ENCODE assay signal across 12 cellular contexts in genomic region chr12:52049688-52050087, GRCh38. TPM values are rescaled to one million over a fixed set of nuclear protein-coding genes. Genes with fewer than 3 reads are reported as not detected.
A peak's percentile ranks its signal among the peaks of the same experiment; 100 is the strongest.
DNase-seq lines count a peak whose midpoint lies in the region; ATAC-seq and TF ChIP-seq lines count a peak whose summit lies in the region.
"Had no signal": no experiment of that assay in that cellular context is flagged by ENCODE, and none has a peak within 500 bp of the region (broad histone marks: within the 10 kb centered on the region; RNA-seq: fewer than 3 reads in every experiment).

No MANE protein-coding gene starts in this region.

- no peak overlapping the region for H3K27ac ChIP-seq in PC-9
- peak overlapping the region in 3 of 4 donors; percentile 88 to 98 (median 95) for H3K27ac ChIP-seq in esophagus squamous epithelium
- H3K27ac ChIP-seq in sigmoid colon: peak overlapping the region; percentile 94 to 100 (median 96)
- H3K27ac ChIP-seq in dorsolateral prefrontal cortex: peak overlapping the region in 21 of 59 donors; percentile 90 to 99 (median 98)

- H3F3A ChIP-seq in PC-9 (ENCODE audit: insufficient read depth, low read depth): peaks cover 27% of the 10 kb centered on the region

- BruUV-seq in Calu3 (replicated peaks; lab: Mats Ljungman, UMichigan) (no TSS peak), PC-9 (replicated peaks; lab: Mats Ljungman, UMichigan) (no TSS peak)

- H3K4me3 ChIP-seq in PC-9 (no peak overlapping the region), esophagus squamous epithelium (no peak overlapping the region), sigmoid colon (no peak overlapping the region), dorsolateral prefrontal cortex (peak overlapping the region in 2 of 59 donors; percentile 67 to 70)

- H3K36me3 Mint-ChIP-seq in Calu3 (ENCODE audit: insufficient read depth, unreplicated experiment): peaks cover 61% of the 10 kb centered on the region

- no peak for TF ChIP-seq CTCF in Calu3 (IDR thresholded peaks at IDR 0.05; ENCODE audit: unreplicated experiment)
- no peak for TF ChIP-seq CTCF in PC-9 (conservative IDR thresholded peaks at IDR 0.05)
- TF ChIP-seq CTCF in esophagus squamous epithelium (IDR thresholded peaks at IDR 0.05): no peak
- TF ChIP-seq CTCF in sigmoid colon (IDR thresholded peaks at IDR 0.05): no peak
- no peak for TF ChIP-seq CTCF in dorsolateral prefrontal cortex (IDR thresholded peaks at IDR 0.05 in 54 of 56, conservative IDR thresholded peaks at IDR 0.05 in 2 of 56; ENCODE audit: low read depth in 1 of 56, partially characterized antibody in 56 of 56)

- CTCF ChIA-PET in Calu3 (lab: Charles Lee): no interaction called here
- CTCF ChIA-PET in PC-9 (lab: Charles Lee): no interaction called here

- H3K4me1 Mint-ChIP-seq in Calu3 (ENCODE audit: low read depth, unreplicated experiment): peaks cover 21% of the 10 kb centered on the region

- DNase-seq in Calu3 (no peak), PC-9 (peak in 1 of 2 experiments; percentile 20), esophagus squamous epithelium (lab: John Stamatoyannopoulos, UW) (no peak), sigmoid colon (no peak), dorsolateral prefrontal cortex (no peak), NCI-H524 (lab: John Stamatoyannopoulos, UW) (no peak)
- DNase-seq: cerebellar nuclear complex, KG1, NCI-H82 had no signal

- H3K27me3 ChIP-seq in PC-9 (ENCODE audit: insufficient read depth, low read depth) (no peaks in the 10 kb centered on the region), esophagus squamous epithelium (peaks cover 0 to 9% (median 0%) of the 10 kb centered on the region in 4 donors), sigmoid colon (no peaks in the 10 kb centered on the region), dorsolateral prefrontal cortex (no peaks in the 10 kb centered on the region)
- H3K27me3 ChIP-seq: ovary had no signal

- POLR2A ChIA-PET in PC-9 (lab: Charles Lee; ENCODE audit: unreplicated experiment): no interaction called here

- TF ChIP-seq POLR2A in esophagus squamous epithelium (IDR thresholded peaks at IDR 0.05) (no peak), sigmoid colon (IDR thresholded peaks at IDR 0.05) (no peak)

- WGBS in esophagus squamous epithelium, 2 donors: 82 to 91% methylated on average over 5 of the region's 5 CpGs
- 89% methylated on average over 5 of the region's 5 CpGs for WGBS in sigmoid colon, 2 donors

- H3K9me2 ChIP-seq in PC-9 (ENCODE audit: insufficient read depth): no peaks in the 10 kb centered on the region

- ATAC-seq in GM18517 (IDR thresholded peaks at IDR 0.05; ENCODE audit: unreplicated experiment) (no peak), HG02610 (IDR thresholded peaks at IDR 0.05; ENCODE audit: unreplicated experiment) (no peak)

- intact Hi-C loops in Calu3 (cut with micrococcal nuclease; ENCODE audit: unreplicated experiment) (no loop called here), PC-9 (cut with micrococcal nuclease; ENCODE audit: unreplicated experiment) (loop anchor here (2.0 kb wide), 1 partner anchor 13 kb away; no protein-coding TSS in a partner anchor), esophagus squamous epithelium (cut with DNase I) (no loop called here), sigmoid colon (cut with DNase I) (loop anchor here (2.0 kb wide), 1 partner anchor 17 kb away; no protein-coding TSS in a partner anchor), dorsolateral prefrontal cortex (cut with DNase I) (loop anchor here in 1 of 2 donors (10.0 kb wide), 1 partner anchor 955 kb away; the partner anchor contains the start of gene EIF4B)

- H3K79me2 ChIP-seq in PC-9 (ENCODE audit: low read depth): no peaks in the 10 kb centered on the region

- peak overlapping the region; percentile 99 for H3K4me2 ChIP-seq in PC-9

- no peaks in the 10 kb centered on the region for H3K9me3 Mint-ChIP-seq in Calu3 (ENCODE audit: low read depth, unreplicated experiment)

- H3K4me3 Mint-ChIP-seq in Calu3 (ENCODE audit: low read depth, unreplicated experiment): peak overlapping the region; percentile 97

- H3K4me1 ChIP-seq in PC-9 (replicated peaks; ENCODE audit: insufficient read depth) (peaks cover 26% of the 10 kb centered on the region), esophagus squamous epithelium (peaks cover 26 to 79% (median 48%) of the 10 kb centered on the region in 3 donors), sigmoid colon (peaks cover 0 to 66% (median 61%) of the 10 kb centered on the region in 4 donors)

- H3K9me3 ChIP-seq in PC-9 (ENCODE audit: insufficient read depth, low read depth): no peaks in the 10 kb centered on the region
- no peaks in the 10 kb centered on the region for H3K9me3 ChIP-seq in esophagus squamous epithelium
- H3K9me3 ChIP-seq in sigmoid colon: no peaks in the 10 kb centered on the region
- H3K9me3 ChIP-seq: ovary had no signal

- no peak for TF ChIP-seq EP300 in sigmoid colon (IDR thresholded peaks at IDR 0.05)

- H2AFZ ChIP-seq in PC-9: no peak overlapping the region

- peak overlapping the region; percentile 80 for H3K27ac Mint-ChIP-seq in Calu3 (ENCODE audit: unreplicated experiment)

- H3K36me3 ChIP-seq in PC-9 (ENCODE audit: low read depth) (no peaks in the 10 kb centered on the region), esophagus squamous epithelium (peaks cover 0 to 4% (median 3%) of the 10 kb centered on the region in 3 donors), sigmoid colon (peaks cover 0 to 5% (median 4%) of the 10 kb centered on the region in 4 donors)
- H3K36me3 ChIP-seq: ovary had no signal

- H3K27me3 Mint-ChIP-seq in Calu3 (ENCODE audit: unreplicated experiment): no peaks in the 10 kb centered on the region

- H4K20me1 ChIP-seq in PC-9 (ENCODE audit: insufficient read depth): no peaks in the 10 kb centered on the region

RNA-seq across cellular contexts. Expression of gene NR4A1, which starts 1.6 kb away (rescaled TPM):
- total RNA-seq in Calu3 (2022): 18.0 and 18.9 TPM in 2 replicates
- total RNA-seq in PC-9 (2021): 6.5 and 13.4 TPM in 2 replicates
- total RNA-seq in esophagus squamous epithelium: 10 to 100 TPM in 1 of 4 donors, 1 to 10 TPM in 3; 3.4 to 12.6 (median 5.6) TPM
- 100 to 1,000 TPM in 3 of 4 donors, 10 to 100 TPM in 1; 41.7 to 276 (median 167) TPM for total RNA-seq in sigmoid colon
- 10 to 100 TPM; 31.2 to 65.9 (median 45.0) TPM for polyA plus RNA-seq in sigmoid colon
- 100 to 1,000 TPM in 5 of 120 experiments, 10 to 100 TPM in 115; 13.1 to 194 (median 28.9) TPM for total RNA-seq in dorsolateral prefrontal cortex

RNA-seq across cellular contexts. Expression of gene ATG101, which starts 20.1 kb away (rescaled TPM):
- total RNA-seq in Calu3 (2022): 32.8 and 35.0 TPM in 2 replicates
- 44.6 and 59.0 TPM in 2 replicates for total RNA-seq in PC-9 (2021)
- total RNA-seq in esophagus squamous epithelium: 10 to 100 TPM; 36.7 to 54.7 (median 40.4) TPM
- 10 to 100 TPM; 30.2 to 48.7 (median 38.2) TPM for total RNA-seq in sigmoid colon
- polyA plus RNA-seq in sigmoid colon: 10 to 100 TPM; 58.9 to 64.5 (median 61.7) TPM
- total RNA-seq in dorsolateral prefrontal cortex: 10 to 100 TPM; 19.6 to 42.5 (median 31.5) TPM

RNA-seq across cellular contexts. Expression of gene SMIM41, which starts 29.8 kb away (rescaled TPM):
- not detected in 2 replicates for total RNA-seq in Calu3 (2022)
- 0.28 TPM in 1 of 2 replicates, not detected in the other for total RNA-seq in PC-9 (2021)
- total RNA-seq in esophagus squamous epithelium: 1 to 10 TPM in 2 of 4 donors, under 1 TPM in 1, not detected in 1; 0.50 to 5.7 (median 1.8) TPM
- total RNA-seq in sigmoid colon: 1 to 10 TPM in 2 of 4 donors, under 1 TPM in 1, not detected in 1; 0.41 to 5.7 (median 1.2) TPM
- under 1 TPM in 1 of 3 donors, not detected in 2; 0.61 TPM for polyA plus RNA-seq in sigmoid colon
- total RNA-seq in dorsolateral prefrontal cortex: 1 to 10 TPM in 2 of 120 experiments, under 1 TPM in 10, not detected in 108; 0.33 to 3.7 (median 0.55) TPM

RNA-seq across cellular contexts. Expression of gene TAMALIN, which starts 42.9 kb away (rescaled TPM):
- total RNA-seq in Calu3 (2022): 0.34 TPM in 1 of 2 replicates, not detected in the other
- 0.50 TPM in 1 of 2 replicates, not detected in the other for total RNA-seq in PC-9 (2021)
- 10 to 100 TPM in 1 of 4 donors, 1 to 10 TPM in 3; 1.7 to 10.7 (median 3.6) TPM for total RNA-seq in esophagus squamous epithelium
- total RNA-seq in sigmoid colon: 10 to 100 TPM in 2 of 4 donors, 1 to 10 TPM in 2; 9.2 to 11.1 (median 10.1) TPM
- 10 to 100 TPM in 1 of 3 donors, 1 to 10 TPM in 2; 4.2 to 17.0 (median 4.9) TPM for polyA plus RNA-seq in sigmoid colon
- 100 to 1,000 TPM in 3 of 120 experiments, 10 to 100 TPM in 117; 27.0 to 168 (median 54.0) TPM for total RNA-seq in dorsolateral prefrontal cortex

Comparison
In these comparisons a context has a peak if more than half of its experiments do, and no peak if none do; other contexts are left out.
1. intact Hi-C loops: an anchor here in PC-9 (2.0 kb wide) and sigmoid colon (2.0 kb wide); none called in Calu3 and esophagus squamous epithelium.